Comparison of ENCODE assay signal across 1 cellular context in genomic region chr2:69275490-69275889, GRCh38.
TF ChIP-seq lines count a peak whose summit lies in the region.

No MANE protein-coding gene starts in this region.

TF ChIP-seq in A549, 52 proteins besides CTCF, POLR2A, EP300 and RAD21 (continued from another document):
- TF ChIP-seq USF2 (IDR thresholded peaks at IDR 0.05) (no peak), ZSCAN20 (CRISPR knock-in tag; IDR thresholded peaks at IDR 0.05) (no peak), HOXA7 (CRISPR knock-in tag; IDR thresholded peaks at IDR 0.05) (no peak), POLR2AphosphoS2 (conservative IDR thresholded peaks at IDR 0.05; ENCODE audit: low read length) (no peak), NR3C1 (IDR thresholded peaks at IDR 0.05) (no peak), HDAC2 (IDR thresholded peaks at IDR 0.05) (no peak), NFE2L2 (conservative IDR thresholded peaks at IDR 0.05; ENCODE audit: low read length) (no peak), HEYL (CRISPR knock-in tag; IDR thresholded peaks at IDR 0.05) (no peak)
